ENCODE assay signal across 8 cellular contexts in genomic region chr9:19379697-19380046, GRCh38. TPM values are rescaled to one million over a fixed set of nuclear protein-coding genes. Genes with fewer than 3 reads are reported as not detected.
A peak's percentile ranks its signal among the peaks of the same experiment; 100 is the strongest.
DNase-seq lines count a peak whose midpoint lies in the region; ATAC-seq, FAIRE-seq and TF ChIP-seq lines count a peak whose summit lies in the region.

No MANE protein-coding gene starts in this region.

- POLR2A ChIA-PET in activated CD4-positive, alpha-beta T cell treated with anti-CD3 and anti-CD28 coated beads, Interleukin-2, amount 10 ng/mL, durations not matched to agents 7 days and 5 days (lab: Charles Lee) = no interaction called here

- peak; percentile 74 for DNase-seq in COLO668 (lab: John Stamatoyannopoulos, UW; ENCODE audit: unreplicated experiment)
- peak; percentile 47 for DNase-seq in activated CD4-positive, alpha-beta T cell treated with anti-CD3 and anti-CD28 coated beads, Interleukin-2, amount 10 ng/mL, durations not matched to agents 7 days and 5 days
- peak; percentile 43 for DNase-seq in fibroblast of villous mesenchyme (ENCODE audit: low read depth)
- DNase-seq in osteoblast (ENCODE audit: insufficient read length, low spot score, missing footprints) = no peak
- no peak for DNase-seq in 8988T
- DNase-seq in HTR-8/SVneo (ENCODE audit: insufficient read length, low spot score) = no peak

- TF ChIP-seq CTCF in fibroblast of villous mesenchyme (IDR thresholded peaks at IDR 0.05; ENCODE audit: insufficient read depth, low read depth, low read length) (no peak), osteoblast (IDR thresholded peaks at IDR 0.05; ENCODE audit: extremely low read depth, low read depth, low read length) (no peak)

- H3K36me3 Mint-ChIP-seq in activated CD4-positive, alpha-beta T cell treated with anti-CD3 and anti-CD28 coated beads, Interleukin-2, amount 10 ng/mL, durations not matched to agents 7 days and 5 days (ENCODE audit: low read depth) = peaks cover 49% of the 10 kb centered on the region

- no peak for FAIRE-seq in HTR-8/SVneo (lab: Jason Lieb, UNC)

- peaks cover 28% of the 10 kb centered on the region for H3K79me2 ChIP-seq in osteoblast (ENCODE audit: insufficient read depth, low read length)

- peaks cover 40% of the 10 kb centered on the region for H3K4me1 Mint-ChIP-seq in activated CD4-positive, alpha-beta T cell treated with anti-CD3 and anti-CD28 coated beads, Interleukin-2, amount 10 ng/mL, durations not matched to agents 7 days and 5 days

- H3K4me3 ChIP-seq in fibroblast of villous mesenchyme (ENCODE audit: low read depth, low read length) (peak overlapping the region; percentile 82), osteoblast (ENCODE audit: insufficient read depth, low read length) (peak overlapping the region; percentile 93)

- peaks cover 44% of the 10 kb centered on the region for H4K20me1 ChIP-seq in osteoblast (ENCODE audit: insufficient read depth, low read length)

- H3K4me3 Mint-ChIP-seq in activated CD4-positive, alpha-beta T cell treated with anti-CD3 and anti-CD28 coated beads, Interleukin-2, amount 10 ng/mL, durations not matched to agents 7 days and 5 days = peak overlapping the region; percentile 97

- H3K4me1 ChIP-seq in osteoblast (ENCODE audit: insufficient read depth, low read length) = peaks cover 34% of the 10 kb centered on the region

- no peaks in the 10 kb centered on the region for H3K9me3 ChIP-seq in osteoblast (ENCODE audit: low read depth, low read length)

- H3K27me3 ChIP-seq in osteoblast (ENCODE audit: insufficient read depth, low read length) = no peaks in the 10 kb centered on the region

- peak overlapping the region; percentile 92 for H2AFZ ChIP-seq in osteoblast (ENCODE audit: low read length)

- H3K27ac ChIP-seq in osteoblast (ENCODE audit: low read depth, low read length) = peak overlapping the region; percentile 90

- peak overlapping the region; percentile 99 for H3K27ac Mint-ChIP-seq in activated CD4-positive, alpha-beta T cell treated with anti-CD3 and anti-CD28 coated beads, Interleukin-2, amount 10 ng/mL, durations not matched to agents 7 days and 5 days

- peaks cover 48% of the 10 kb centered on the region for H3K36me3 ChIP-seq in osteoblast (ENCODE audit: insufficient read depth, low read length)

- no peaks in the 10 kb centered on the region for H3K9me3 Mint-ChIP-seq in activated CD4-positive, alpha-beta T cell treated with anti-CD3 and anti-CD28 coated beads, Interleukin-2, amount 10 ng/mL, durations not matched to agents 7 days and 5 days

- H3K27me3 Mint-ChIP-seq in activated CD4-positive, alpha-beta T cell treated with anti-CD3 and anti-CD28 coated beads, Interleukin-2, amount 10 ng/mL, durations not matched to agents 7 days and 5 days = no peaks in the 10 kb centered on the region

- CTCF ChIA-PET in activated CD4-positive, alpha-beta T cell treated with anti-CD3 and anti-CD28 coated beads, Interleukin-2, amount 10 ng/mL, durations not matched to agents 7 days and 5 days (lab: Charles Lee) = interaction anchor here (0.9 to 1.6 kb wide), 4 partner anchors 9 to 85 kb away, joined by 3 to 7 read pairs (median 4); no protein-coding TSS in a partner anchor

- peak overlapping the region; percentile 80 for H3K4me2 ChIP-seq in osteoblast (ENCODE audit: insufficient read depth, low read length)

- peak; percentile 34 for ATAC-seq in GM19467 (IDR thresholded peaks at IDR 0.05; ENCODE audit: unreplicated experiment)
- peak; percentile 11 for ATAC-seq in HG03469 (IDR thresholded peaks at IDR 0.05; ENCODE audit: unreplicated experiment)

RNA-seq across cellular contexts. Expression of gene RPS6, which starts 0.4 kb away (rescaled TPM):
- 1,000 to 10,000 TPM; 2,423 to 2,654 TPM for total RNA-seq in activated CD4-positive, alpha-beta T cell treated with anti-CD3 and anti-CD28 coated beads, Interleukin-2, amount 10 ng/mL, durations not matched to agents 7 days and 5 days
- total RNA-seq in fibroblast of villous mesenchyme = 1,027 and 1,067 TPM in 2 replicates
- total RNA-seq in osteoblast = 931 and 1,030 TPM in 2 replicates

RNA-seq across cellular contexts. Expression of gene ACER2, which starts 29.1 kb away (rescaled TPM):
- 1 to 10 TPM; 3.3 to 3.6 TPM for total RNA-seq in activated CD4-positive, alpha-beta T cell treated with anti-CD3 and anti-CD28 coated beads, Interleukin-2, amount 10 ng/mL, durations not matched to agents 7 days and 5 days
- total RNA-seq in fibroblast of villous mesenchyme (0.64 and 4.7 TPM in 2 replicates), osteoblast (1.5 and 2.2 TPM in 2 replicates)

Comparison
In these comparisons a context has a peak if more than half of its experiments do, and no peak if none do; other contexts are left out.
1. DNase-seq: peak in COLO668 (single experiment), activated CD4-positive, alpha-beta T cell treated with anti-CD3 and anti-CD28 coated beads, Interleukin-2, amount 10 ng/mL, durations not matched to agents 7 days and 5 days (single experiment) and fibroblast of villous mesenchyme (single experiment); none in osteoblast (single experiment), 8988T (single experiment) and HTR-8/SVneo (single experiment).